Comparison of ENCODE assay signal across 1 cellular context in genomic region chr19:11935829-11936228, GRCh38. TPM values are rescaled to one million over a fixed set of nuclear protein-coding genes. Genes with fewer than 3 reads are reported as not detected.
"Had no signal": no experiment of that assay in that cellular context is flagged by ENCODE, and none has a peak within 500 bp of the region (broad histone marks: within the 10 kb centered on the region; RNA-seq: fewer than 3 reads in every experiment).

No MANE protein-coding gene starts in this region.

RNA-seq across cellular contexts. Expression of gene ZNF763, which starts 29.0 kb away (rescaled TPM):
- total RNA-seq: HT1080 had no signal

RNA-seq across cellular contexts. Expression of gene ZNF69, which starts 48.2 kb away (rescaled TPM):
- total RNA-seq: HT1080 had no signal
